9 cellular contexts compared by ENCODE assay signal in genomic region chr17:80474231-80474932, GRCh38. TPM values are rescaled to one million over a fixed set of nuclear protein-coding genes. Genes with fewer than 3 reads are reported as not detected.
DNase-seq lines count a peak whose midpoint lies in the region; ATAC-seq lines count a peak whose summit lies in the region.
"Had no signal": no experiment of that assay in that cellular context is flagged by ENCODE, and none has a peak within 500 bp of the region (broad histone marks: within the 10 kb centered on the region; RNA-seq: fewer than 3 reads in every experiment).

No MANE protein-coding gene starts in this region.

- no peaks in the 10 kb centered on the region for H3K9me3 Mint-ChIP-seq in activated CD4-positive, alpha-beta T cell treated with anti-CD3 and anti-CD28 coated beads, Interleukin-2, amount 10 ng/mL, durations not matched to agents 7 days and 5 days
- H3K9me3 Mint-ChIP-seq in activated naive CD8-positive, alpha-beta T cell treated with anti-CD3 and anti-CD28 coated beads for 36 hours = no peaks in the 10 kb centered on the region
- H3K9me3 Mint-ChIP-seq: dendritic cell treated with granulocyte-macrophage colony-stimulating factor and Interleukin-4, amounts not matched to agents 40 ng/mL and 50 ng/mL, for 4 days had no signal

- peaks cover 26% of the 10 kb centered on the region for H3K27me3 Mint-ChIP-seq in activated CD4-positive, alpha-beta T cell treated with anti-CD3 and anti-CD28 coated beads, Interleukin-2, amount 10 ng/mL, durations not matched to agents 7 days and 5 days
- H3K27me3 Mint-ChIP-seq in activated naive CD8-positive, alpha-beta T cell treated with anti-CD3 and anti-CD28 coated beads for 36 hours = peaks cover 54% of the 10 kb centered on the region

- no peak for ATAC-seq in HG02798 (IDR thresholded peaks at IDR 0.05; ENCODE audit: poor library complexity, unreplicated experiment)

- peaks cover 46% of the 10 kb centered on the region for H3K4me1 Mint-ChIP-seq in activated CD4-positive, alpha-beta T cell treated with anti-CD3 and anti-CD28 coated beads, Interleukin-2, amount 10 ng/mL, durations not matched to agents 7 days and 5 days
- H3K4me1 Mint-ChIP-seq in activated naive CD8-positive, alpha-beta T cell treated with anti-CD3 and anti-CD28 coated beads for 36 hours = peaks cover 24% of the 10 kb centered on the region

- CTCF ChIA-PET in activated CD4-positive, alpha-beta T cell treated with anti-CD3 and anti-CD28 coated beads, Interleukin-2, amount 10 ng/mL, durations not matched to agents 7 days and 5 days (lab: Charles Lee) = interaction anchor here (1.0 to 1.8 kb wide), 3 partner anchors 10 to 222 kb away, joined by 3 to 5 read pairs (median 3); no protein-coding TSS in a partner anchor

- peaks cover 29% of the 10 kb centered on the region for H3K36me3 Mint-ChIP-seq in activated CD4-positive, alpha-beta T cell treated with anti-CD3 and anti-CD28 coated beads, Interleukin-2, amount 10 ng/mL, durations not matched to agents 7 days and 5 days (ENCODE audit: low read depth)
- no peaks in the 10 kb centered on the region for H3K36me3 Mint-ChIP-seq in activated naive CD8-positive, alpha-beta T cell treated with anti-CD3 and anti-CD28 coated beads for 36 hours

- POLR2A ChIA-PET in activated CD4-positive, alpha-beta T cell treated with anti-CD3 and anti-CD28 coated beads, Interleukin-2, amount 10 ng/mL, durations not matched to agents 7 days and 5 days (lab: Charles Lee) = no interaction called here

- H3K27ac Mint-ChIP-seq in activated CD4-positive, alpha-beta T cell treated with anti-CD3 and anti-CD28 coated beads, Interleukin-2, amount 10 ng/mL, durations not matched to agents 7 days and 5 days = peak overlapping the region; percentile 83
- H3K27ac Mint-ChIP-seq in activated naive CD8-positive, alpha-beta T cell treated with anti-CD3 and anti-CD28 coated beads for 36 hours = no peak overlapping the region
- H3K27ac Mint-ChIP-seq: dendritic cell treated with granulocyte-macrophage colony-stimulating factor and Interleukin-4, amounts not matched to agents 40 ng/mL and 50 ng/mL, for 4 days had no signal

- peak overlapping the region; percentile 81 for H3K4me3 Mint-ChIP-seq in activated CD4-positive, alpha-beta T cell treated with anti-CD3 and anti-CD28 coated beads, Interleukin-2, amount 10 ng/mL, durations not matched to agents 7 days and 5 days
- peak overlapping the region; percentile 78 for H3K4me3 Mint-ChIP-seq in activated naive CD8-positive, alpha-beta T cell treated with anti-CD3 and anti-CD28 coated beads for 36 hours
- H3K4me3 Mint-ChIP-seq: dendritic cell treated with granulocyte-macrophage colony-stimulating factor and Interleukin-4, amounts not matched to agents 40 ng/mL and 50 ng/mL, for 4 days had no signal

- peak; percentile 71 for DNase-seq in activated CD4-positive, alpha-beta T cell treated with anti-CD3 and anti-CD28 coated beads, Interleukin-2, amount 10 ng/mL, durations not matched to agents 7 days and 5 days
- DNase-seq in activated CD4-positive, alpha-beta T cell treated with anti-CD3 and anti-CD28 coated beads for 4 hours = no peak
- DNase-seq in NCI-H226 = peak; percentile 36
- DNase-seq in activated naive CD8-positive, alpha-beta T cell treated with anti-CD3 and anti-CD28 coated beads for 36 hours = no peak
- peak; percentile 38 for DNase-seq in kidney tubule cell (ENCODE audit: low spot score)
- no peak for DNase-seq in effector CD4-positive, alpha-beta T cell
- no peak for DNase-seq in occipital lobe (lab: John Stamatoyannopoulos, UW)

RNA-seq across cellular contexts. Expression of gene NPTX1, which starts 2.0 kb away (rescaled TPM):
- 10 to 100 TPM; 85.8 to 86.1 TPM for total RNA-seq in activated CD4-positive, alpha-beta T cell treated with anti-CD3 and anti-CD28 coated beads, Interleukin-2, amount 10 ng/mL, durations not matched to agents 7 days and 5 days
- total RNA-seq in activated naive CD8-positive, alpha-beta T cell treated with anti-CD3 and anti-CD28 coated beads for 36 hours = 1 to 10 TPM; 5.3 to 6.2 TPM
- total RNA-seq in occipital lobe = 19.3 TPM

RNA-seq across cellular contexts. Expression of gene ENDOV, which starts 59.4 kb away (rescaled TPM):
- total RNA-seq in activated CD4-positive, alpha-beta T cell treated with anti-CD3 and anti-CD28 coated beads, Interleukin-2, amount 10 ng/mL, durations not matched to agents 7 days and 5 days = 10 to 100 TPM; 16.6 to 17.1 TPM
- 10 to 100 TPM; 11.7 to 13.8 TPM for total RNA-seq in activated naive CD8-positive, alpha-beta T cell treated with anti-CD3 and anti-CD28 coated beads for 36 hours
- total RNA-seq in occipital lobe = 11.5 TPM

Comparison
In these comparisons a context has a peak if more than half of its experiments do, and no peak if none do; other contexts are left out.
1. DNase-seq: peak in activated CD4-positive, alpha-beta T cell treated with anti-CD3 and anti-CD28 coated beads, Interleukin-2, amount 10 ng/mL, durations not matched to agents 7 days and 5 days (single experiment), NCI-H226 (single experiment) and kidney tubule cell (single experiment); none in activated CD4-positive, alpha-beta T cell treated with anti-CD3 and anti-CD28 coated beads for 4 hours (0 of 2), activated naive CD8-positive, alpha-beta T cell treated with anti-CD3 and anti-CD28 coated beads for 36 hours (single experiment), effector CD4-positive, alpha-beta T cell (single experiment) and occipital lobe (single experiment).